Comparison of ENCODE assay signal across 1 cellular context in the genomic region with DNA sequence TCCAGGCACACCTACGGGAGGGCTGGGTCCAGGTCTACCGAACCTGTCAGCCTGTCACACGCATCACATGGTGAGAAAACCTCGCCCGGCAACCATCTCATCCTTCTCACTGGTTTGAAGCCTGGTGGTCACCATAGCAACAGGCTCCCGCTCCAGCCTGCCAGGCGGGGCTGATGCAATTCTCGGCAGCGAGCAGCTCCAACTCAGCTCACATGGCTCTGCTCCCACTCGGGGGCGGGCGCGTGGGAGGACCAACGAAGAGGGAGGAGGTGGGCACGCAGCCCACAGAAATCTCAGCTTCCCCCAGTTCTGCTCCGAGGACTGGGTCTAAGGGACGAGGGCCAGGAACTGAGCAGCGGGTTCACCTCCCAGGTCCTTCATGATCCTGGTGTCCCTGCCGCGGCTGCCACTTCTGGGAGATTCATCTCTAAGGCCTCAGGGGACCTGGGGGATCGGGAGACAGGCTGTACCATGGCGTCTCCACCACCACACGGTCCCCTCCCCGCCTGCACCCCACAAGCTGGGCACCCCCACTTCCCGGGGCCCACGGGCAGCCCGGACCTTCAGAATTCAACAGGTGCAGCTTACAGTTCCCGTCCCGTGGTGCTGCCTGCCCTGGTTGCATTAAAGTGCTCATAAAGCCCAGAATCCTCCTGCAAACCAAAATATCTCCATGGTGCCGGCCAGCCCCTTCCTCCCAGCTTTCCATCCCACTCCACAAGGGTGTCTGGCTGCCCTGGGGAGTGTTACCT.
TF ChIP-seq lines count a peak whose summit lies in the region.

No MANE protein-coding gene starts in this region.

TF ChIP-seq in HEK293, 187 proteins besides CTCF, POLR2A, EP300 and RAD21 (continued from another document):
- TF ChIP-seq ZNF518A (tag by site-specific recombination; conservative IDR thresholded peaks at IDR 0.05; ENCODE audit: low read depth) = no peak
- no peak for TF ChIP-seq ZNF544 (tag by site-specific recombination; IDR thresholded peaks at IDR 0.05)
- TF ChIP-seq ZNF157 (tag by site-specific recombination; IDR thresholded peaks at IDR 0.05) = no peak
- no peak for TF ChIP-seq YY2 (tag by site-specific recombination; IDR thresholded peaks at IDR 0.05)
- TF ChIP-seq HIC1 (tag by site-specific recombination; IDR thresholded peaks at IDR 0.05) = no peak
- TF ChIP-seq WT1 (tag by site-specific recombination; IDR thresholded peaks at IDR 0.05) = no peak
- no peak for TF ChIP-seq ZNF501 (tag by site-specific recombination; IDR thresholded peaks at IDR 0.05)
- TF ChIP-seq, protein P1, sequence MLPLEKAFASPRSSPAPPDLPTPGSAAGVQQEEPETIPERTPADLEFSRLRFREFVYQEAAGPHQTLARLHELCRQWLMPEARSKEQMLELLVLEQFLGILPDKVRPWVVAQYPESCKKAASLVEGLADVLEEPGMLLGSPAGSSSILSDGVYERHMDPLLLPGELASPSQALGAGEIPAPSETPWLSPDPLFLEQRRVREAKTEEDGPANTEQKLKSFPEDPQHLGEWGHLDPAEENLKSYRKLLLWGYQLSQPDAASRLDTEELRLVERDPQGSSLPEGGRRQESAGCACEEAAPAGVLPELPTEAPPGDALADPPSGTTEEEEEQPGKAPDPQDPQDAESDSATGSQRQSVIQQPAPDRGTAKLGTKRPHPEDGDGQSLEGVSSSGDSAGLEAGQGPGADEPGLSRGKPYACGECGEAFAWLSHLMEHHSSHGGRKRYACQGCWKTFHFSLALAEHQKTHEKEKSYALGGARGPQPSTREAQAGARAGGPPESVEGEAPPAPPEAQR (tag by site-specific recombination; IDR thresholded peaks at IDR 0.05) = no peak
- TF ChIP-seq, protein P2, sequence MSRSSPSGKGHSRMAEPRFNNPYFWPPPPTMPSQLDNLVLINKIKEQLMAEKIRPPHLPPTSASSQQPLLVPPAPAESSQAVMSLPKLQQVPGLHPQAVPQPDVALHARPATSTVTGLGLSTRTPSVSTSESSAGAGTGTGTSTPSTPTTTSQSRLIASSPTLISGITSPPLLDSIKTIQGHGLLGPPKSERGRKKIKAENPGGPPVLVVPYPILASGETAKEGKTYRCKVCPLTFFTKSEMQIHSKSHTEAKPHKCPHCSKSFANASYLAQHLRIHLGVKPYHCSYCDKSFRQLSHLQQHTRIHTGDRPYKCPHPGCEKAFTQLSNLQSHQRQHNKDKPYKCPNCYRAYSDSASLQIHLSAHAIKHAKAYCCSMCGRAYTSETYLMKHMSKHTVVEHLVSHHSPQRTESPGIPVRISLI (tag by site-specific recombination; IDR thresholded peaks at IDR 0.05) = no peak
- TF ChIP-seq KLF10 (tag by site-specific recombination; IDR thresholded peaks at IDR 0.05) = no peak
- TF ChIP-seq ZBTB7A (tag by site-specific recombination; IDR thresholded peaks at IDR 0.05; ENCODE audit: low read depth) = no peak
- TF ChIP-seq ZNF707 (tag by site-specific recombination; IDR thresholded peaks at IDR 0.05) = no peak
- no peak for TF ChIP-seq ZNF221 (tag by site-specific recombination; IDR thresholded peaks at IDR 0.05; ENCODE audit: borderline replicate concordance)
- TF ChIP-seq ZNF626 (tag by site-specific recombination; IDR thresholded peaks at IDR 0.05) = no peak
- TF ChIP-seq SP3 (tag by site-specific recombination; IDR thresholded peaks at IDR 0.05) = no peak
- TF ChIP-seq ZNF169 (tag by site-specific recombination; IDR thresholded peaks at IDR 0.05) = no peak
- TF ChIP-seq ZNF10 (tag by site-specific recombination; IDR thresholded peaks at IDR 0.05) = no peak
- TF ChIP-seq ZFP3 (tag by site-specific recombination; IDR thresholded peaks at IDR 0.05; ENCODE audit: low read depth) = no peak
- TF ChIP-seq ZBTB49 (tag by site-specific recombination; IDR thresholded peaks at IDR 0.05; ENCODE audit: low read depth) = no peak
- TF ChIP-seq ZNF600 (tag by site-specific recombination; IDR thresholded peaks at IDR 0.05) = 0 out of 2 replicates have a peak, but pooled peaks have one; percentile 46
- no peak for TF ChIP-seq ZNF132 (tag by site-specific recombination; IDR thresholded peaks at IDR 0.05; ENCODE audit: borderline replicate concordance)
- no peak for TF ChIP-seq KLF9 (tag by site-specific recombination; IDR thresholded peaks at IDR 0.05; ENCODE audit: low read depth)
- peak; percentile 46 for TF ChIP-seq SP2 (tag by site-specific recombination; IDR thresholded peaks at IDR 0.05)
- TF ChIP-seq ZNF549 (tag by site-specific recombination; IDR thresholded peaks at IDR 0.05) = no peak
- no peak for TF ChIP-seq GFI1B (tag by site-specific recombination; IDR thresholded peaks at IDR 0.05)
- no peak for TF ChIP-seq ZNF202 (tag by site-specific recombination; IDR thresholded peaks at IDR 0.05; ENCODE audit: borderline replicate concordance)
- TF ChIP-seq PRDM1 (tag by site-specific recombination; IDR thresholded peaks at IDR 0.05) = no peak
- peak; percentile 98 for TF ChIP-seq SCRT2 (tag by site-specific recombination; IDR thresholded peaks at IDR 0.05)
- TF ChIP-seq OVOL3 (tag by site-specific recombination; IDR thresholded peaks at IDR 0.05) = no peak
- no peak for TF ChIP-seq ZNF510 (tag by site-specific recombination; IDR thresholded peaks at IDR 0.05; ENCODE audit: insufficient replicate concordance)
- TF ChIP-seq ZBTB48 (tag by site-specific recombination; IDR thresholded peaks at IDR 0.05) = no peak
